In genomic region chr16:80746231-80746630, GRCh38 we compare ENCODE assay signal across 16 cellular contexts.
"Had no signal": no experiment of that assay in that cellular context is flagged by ENCODE, and none has a peak within 500 bp of the region (broad histone marks: within the 10 kb centered on the region; RNA-seq: fewer than 3 reads in every experiment).

No MANE protein-coding gene starts in this region.

- H3K36me3 Mint-ChIP-seq: natural killer cell had no signal

- ATAC-seq: activated T-cell treated with anti-CD3 and anti-CD28 coated beads, Interleukin-2, amount 50 U/mL, for 72 hours; lower lobe of right lung; natural killer cell had no signal

- H3K27me3 Mint-ChIP-seq: activated CD4-positive, alpha-beta memory T cell treated with anti-CD3 and anti-CD28 coated beads for 36 hours; activated naive CD4-positive, alpha-beta T cell treated with anti-CD3 and anti-CD28 coated beads, Interleukin-2, amount 10 ng/mL, durations not matched to agents 7 days and 5 days; progenitor cell of endocrine pancreas had no signal

- H3K4me3 ChIP-seq: heart right ventricle, lower lobe of right lung, tibial artery had no signal

- H3K4me1 Mint-ChIP-seq: natural killer cell had no signal

- H3K9me3 Mint-ChIP-seq: activated CD4-positive, alpha-beta memory T cell treated with anti-CD3 and anti-CD28 coated beads for 36 hours; activated naive CD4-positive, alpha-beta T cell treated with anti-CD3 and anti-CD28 coated beads, Interleukin-2, amount 10 ng/mL, durations not matched to agents 7 days and 5 days had no signal

- H3K27ac Mint-ChIP-seq: activated CD4-positive, alpha-beta memory T cell treated with anti-CD3 and anti-CD28 coated beads for 36 hours; activated naive CD4-positive, alpha-beta T cell treated with anti-CD3 and anti-CD28 coated beads, Interleukin-2, amount 10 ng/mL, durations not matched to agents 7 days and 5 days; activated T-cell treated with anti-CD3 and anti-CD28 coated beads, Interleukin-2, amount 50 U/mL, for 72 hours; natural killer cell; progenitor cell of endocrine pancreas; T-helper 1 cell treated with Interleukin-12 subunit alpha and Interleukin-12 subunit beta and Interleukin-4 antibody, amounts not matched to agents 30 μg/mL and 1 μg/mL, for 36 hours had no signal

- H3K4me3 Mint-ChIP-seq: activated CD4-positive, alpha-beta memory T cell treated with anti-CD3 and anti-CD28 coated beads for 36 hours; activated naive CD4-positive, alpha-beta T cell treated with anti-CD3 and anti-CD28 coated beads, Interleukin-2, amount 10 ng/mL, durations not matched to agents 7 days and 5 days; activated T-cell treated with anti-CD3 and anti-CD28 coated beads, Interleukin-2, amount 50 U/mL, for 72 hours; natural killer cell; T-helper 1 cell treated with Interleukin-12 subunit alpha and Interleukin-12 subunit beta and Interleukin-4 antibody, amounts not matched to agents 30 μg/mL and 1 μg/mL, for 36 hours had no signal

- DNase-seq: activated CD4-positive, alpha-beta memory T cell treated with anti-CD3 and anti-CD28 coated beads for 36 hours; activated CD4-positive, alpha-beta T cell treated with anti-CD3 and anti-CD28 coated beads for 48 hours; activated effector memory CD4-positive, alpha-beta T cell treated with anti-CD3 and anti-CD28 coated beads, Interleukin-2, amount 50 U/mL, for 16 hours; activated naive CD4-positive, alpha-beta T cell treated with anti-CD3 and anti-CD28 coated beads, Interleukin-2, amount 10 ng/mL, durations not matched to agents 7 days and 5 days; activated T-cell treated with anti-CD3 and anti-CD28 coated beads, Interleukin-2, amount 50 U/mL, for 72 hours; aorta; brain microvascular endothelial cell; effector memory CD4-positive, alpha-beta T cell; heart right ventricle; lower lobe of right lung; natural killer cell; stimulated activated CD4-positive, alpha-beta T cell treated with anti-CD3 and anti-CD28 coated beads, Interleukin-4, amount 100 ng/mL, for 24 hours; stimulated activated naive CD4-positive, alpha-beta T cell treated with Interleukin-2 at 50 U/mL for 16 hours; tibial artery had no signal
